ENCODE assay signal across 8 cellular contexts in genomic region chr10:47340613-47341170, GRCh38. TPM values are rescaled to one million over a fixed set of nuclear protein-coding genes. Genes with fewer than 3 reads are reported as not detected.
DNase-seq lines count a peak whose midpoint lies in the region; ATAC-seq and TF ChIP-seq lines count a peak whose summit lies in the region.

No MANE protein-coding gene starts in this region.

- no peaks in the 10 kb centered on the region for H3K9me3 Mint-ChIP-seq in activated CD4-positive, alpha-beta T cell treated with anti-CD3 and anti-CD28 coated beads, Interleukin-2, amount 10 ng/mL, durations not matched to agents 24 days and 14 days

- no peak overlapping the region for H3K27ac Mint-ChIP-seq in activated CD4-positive, alpha-beta T cell treated with anti-CD3 and anti-CD28 coated beads, Interleukin-2, amount 10 ng/mL, durations not matched to agents 24 days and 14 days

- no peak for ATAC-seq in GM21515 (IDR thresholded peaks at IDR 0.05; ENCODE audit: unreplicated experiment)

- H3K27me3 Mint-ChIP-seq in activated CD4-positive, alpha-beta T cell treated with anti-CD3 and anti-CD28 coated beads, Interleukin-2, amount 10 ng/mL, durations not matched to agents 24 days and 14 days: peaks cover 10% of the 10 kb centered on the region

- intact Hi-C loops in activated CD4-positive, alpha-beta T cell treated with anti-CD3 and anti-CD28 coated beads, Interleukin-2, amount 10 ng/mL, durations not matched to agents 24 days and 14 days (cut with micrococcal nuclease): loop anchor here (1.0 kb wide), 2 partner anchors 293 to 316 kb away; no protein-coding TSS in a partner anchor

- TF ChIP-seq CTCF in LNCaP clone FGC (IDR thresholded peaks at IDR 0.05; ENCODE audit: control insufficient read depth, extremely low read depth, insufficient read depth): peak; percentile 98

- no peak overlapping the region for H3K4me3 Mint-ChIP-seq in activated CD4-positive, alpha-beta T cell treated with anti-CD3 and anti-CD28 coated beads, Interleukin-2, amount 10 ng/mL, durations not matched to agents 24 days and 14 days

- DNase-seq in NCI-H2196 (lab: John Stamatoyannopoulos, UW; ENCODE audit: unreplicated experiment) (peak; percentile 13), NCI-H2196 treated with DMSO at 0.1 percent for 48 hours (lab: John Stamatoyannopoulos, UW; ENCODE audit: unreplicated experiment) (no peak), LNCaP clone FGC (ENCODE audit: low read depth) (no peak), dermis microvascular lymphatic vessel endothelial cell (ENCODE audit: low read depth in 2 of 2) (peak; percentile 43 to 55), lung microvascular endothelial cell (ENCODE audit: low read depth in 2 of 2) (peak; percentile 65 to 78)
- DNase-seq in activated CD4-positive, alpha-beta T cell treated with anti-CD3 and anti-CD28 coated beads, Interleukin-2, amount 10 ng/mL, durations not matched to agents 24 days and 14 days: peak; percentile 90
- peak; percentile 14 to 20 for DNase-seq in stimulated activated CD8-positive, alpha-beta memory T cell treated with anti-CD3 and anti-CD28 coated beads, Interleukin-15, amount 100 ng/mL, for 4 hours (ENCODE audit: low read depth in 2 of 2)

- H3K4me3 ChIP-seq in LNCaP clone FGC (ENCODE audit: low read depth, low read length): no peak overlapping the region

- H3K4me1 Mint-ChIP-seq in activated CD4-positive, alpha-beta T cell treated with anti-CD3 and anti-CD28 coated beads, Interleukin-2, amount 10 ng/mL, durations not matched to agents 24 days and 14 days: no peaks in the 10 kb centered on the region

- no peaks in the 10 kb centered on the region for H3K36me3 Mint-ChIP-seq in activated CD4-positive, alpha-beta T cell treated with anti-CD3 and anti-CD28 coated beads, Interleukin-2, amount 10 ng/mL, durations not matched to agents 24 days and 14 days (ENCODE audit: low read depth)

RNA-seq across cellular contexts. Expression of gene RBP3, which starts 7.5 kb away (rescaled TPM):
- total RNA-seq in activated CD4-positive, alpha-beta T cell treated with anti-CD3 and anti-CD28 coated beads, Interleukin-2, amount 10 ng/mL, durations not matched to agents 24 days and 14 days: not detected in 2 replicates
- total RNA-seq in dermis microvascular lymphatic vessel endothelial cell: not detected in 2 replicates
- not detected in 2 replicates for total RNA-seq in lung microvascular endothelial cell

RNA-seq across cellular contexts. Expression of gene GDF2, which starts 18.4 kb away (rescaled TPM):
- not detected in 2 replicates for total RNA-seq in activated CD4-positive, alpha-beta T cell treated with anti-CD3 and anti-CD28 coated beads, Interleukin-2, amount 10 ng/mL, durations not matched to agents 24 days and 14 days
- total RNA-seq in dermis microvascular lymphatic vessel endothelial cell (not detected in 2 replicates), lung microvascular endothelial cell (not detected in 2 replicates)

RNA-seq across cellular contexts. Expression of gene GDF10, which starts 40.7 kb away (rescaled TPM):
- 0.49 and 0.59 TPM in 2 replicates for total RNA-seq in activated CD4-positive, alpha-beta T cell treated with anti-CD3 and anti-CD28 coated beads, Interleukin-2, amount 10 ng/mL, durations not matched to agents 24 days and 14 days
- total RNA-seq in dermis microvascular lymphatic vessel endothelial cell (not detected in 2 replicates), lung microvascular endothelial cell (under 0.01 TPM in 1 of 2 replicates, not detected in the other)

RNA-seq across cellular contexts. Expression of gene ZNF488, which starts 43.4 kb away (rescaled TPM):
- total RNA-seq in activated CD4-positive, alpha-beta T cell treated with anti-CD3 and anti-CD28 coated beads, Interleukin-2, amount 10 ng/mL, durations not matched to agents 24 days and 14 days: 0.07 TPM in 1 of 2 replicates, not detected in the other
- 0.13 TPM in 2 replicates for total RNA-seq in dermis microvascular lymphatic vessel endothelial cell
- total RNA-seq in lung microvascular endothelial cell: under 0.01 TPM in 2 replicates

Comparison
In these comparisons a context has a peak if more than half of its experiments do, and no peak if none do; other contexts are left out.
1. DNase-seq: peak in NCI-H2196 (single experiment), activated CD4-positive, alpha-beta T cell treated with anti-CD3 and anti-CD28 coated beads, Interleukin-2, amount 10 ng/mL, durations not matched to agents 24 days and 14 days (single experiment), dermis microvascular lymphatic vessel endothelial cell (2 of 2), lung microvascular endothelial cell (2 of 2) and stimulated activated CD8-positive, alpha-beta memory T cell treated with anti-CD3 and anti-CD28 coated beads, Interleukin-15, amount 100 ng/mL, for 4 hours (2 of 2); none in NCI-H2196 treated with DMSO at 0.1 percent for 48 hours (single experiment) and LNCaP clone FGC (single experiment).